22 cellular contexts compared by ENCODE assay signal in genomic region chr12:49461221-49461620, GRCh38.
DNase-seq lines count a peak whose midpoint lies in the region; ATAC-seq, FAIRE-seq and TF ChIP-seq lines count a peak whose summit lies in the region.
"Had no signal": no experiment of that assay in that cellular context is flagged by ENCODE, and none has a peak within 500 bp of the region (broad histone marks: within the 10 kb centered on the region; RNA-seq: fewer than 3 reads in every experiment).

No MANE protein-coding gene starts in this region.

- no peaks in the 10 kb centered on the region for H3K27me3 ChIP-seq in endothelial cell of umbilical vein (ENCODE audit: control insufficient read depth in 2 of 2, insufficient read depth in 2 of 2, low read length in 2 of 2)
- H3K27me3 ChIP-seq in parathyroid adenoma (ENCODE audit: control insufficient read depth, insufficient read depth, low read length), result no peaks in the 10 kb centered on the region
- H3K27me3 ChIP-seq: SJCRH30 had no signal

- H3K79me2 ChIP-seq in endothelial cell of umbilical vein (ENCODE audit: control insufficient read depth, insufficient read depth, low read length) (peaks cover 60% of the 10 kb centered on the region), parathyroid adenoma (peaks cover 3% of the 10 kb centered on the region)

- peak overlapping the region; percentile 78 for H3K4me2 ChIP-seq in endothelial cell of umbilical vein (ENCODE audit: insufficient read depth, low read length)
- peak overlapping the region; percentile 34 for H3K4me2 ChIP-seq in parathyroid adenoma (ENCODE audit: low read length)
- H3K4me2 ChIP-seq: PC-9 had no signal

- no peaks in the 10 kb centered on the region for H3K27me3 Mint-ChIP-seq in WTC11 (ENCODE audit: low read depth)

- peaks cover 13% of the 10 kb centered on the region for H3K4me1 Mint-ChIP-seq in WTC11
- H3K4me1 Mint-ChIP-seq: CD14-positive monocyte had no signal

- H4K20me1 ChIP-seq in endothelial cell of umbilical vein (replicated peaks; ENCODE audit: control insufficient read depth, extremely low read depth, insufficient read depth, low read length), result no peaks in the 10 kb centered on the region

- TF ChIP-seq POLR2A in H54 (IDR thresholded peaks at IDR 0.05; ENCODE audit: low read depth, low read length), result no peak
- TF ChIP-seq POLR2A in endothelial cell of umbilical vein (IDR thresholded peaks at IDR 0.05; ENCODE audit: low read depth, low read length), result no peak

- H3K9me1 ChIP-seq in endothelial cell of umbilical vein (replicated peaks; ENCODE audit: control insufficient read depth, extremely low read depth, insufficient read depth, low read length), result no peaks in the 10 kb centered on the region

- CTCF ChIA-PET in WTC11 (lab: Charles Lee) (interaction anchor here (0.8 to 2.5 kb wide), 3 partner anchors 9 to 114 kb away, joined by 5 to 10 read pairs (median 6); no protein-coding TSS in a partner anchor), endothelial cell of umbilical vein (lab: Charles Lee) (interaction anchor here (0.8 to 3.5 kb wide), 24 partner anchors 9 to 113 kb away, joined by 3 to 33 read pairs (median 4); no protein-coding TSS in a partner anchor)

- H3K27ac ChIP-seq in endothelial cell of umbilical vein (ENCODE audit: insufficient read depth, low read depth, low read length) (peak overlapping the region; percentile 20), parathyroid adenoma (no peak overlapping the region)
- H3K27ac ChIP-seq: HL-60, PC-9, SJCRH30 had no signal

- TF ChIP-seq CTCF in WTC11 (IDR thresholded peaks at IDR 0.05) (no peak), endothelial cell of umbilical vein (IDR thresholded peaks at IDR 0.05; ENCODE audit: extremely low read depth in 1 of 2, insufficient read depth in 1 of 2, low read depth in 1 of 2, low read length in 2 of 2) (no peak), parathyroid adenoma (IDR thresholded peaks at IDR 0.05) (no peak)

- POLR2A ChIA-PET in WTC11 (lab: Charles Lee), result no interaction called here
- POLR2A ChIA-PET in endothelial cell of umbilical vein (lab: Charles Lee), result interaction anchor here (0.7 to 1.0 kb wide), 3 partner anchors 38 to 330 kb away, joined by 3 read pairs; partner anchors contain the start of gene TUBA1B

- intact Hi-C loops in endothelial cell of umbilical vein (cut with micrococcal nuclease), result no loop called here

- H3K36me3 ChIP-seq in endothelial cell of umbilical vein (ENCODE audit: control insufficient read depth in 2 of 2, extremely low read depth in 1 of 2, insufficient read depth in 2 of 2, low read length in 2 of 2), result no peaks in the 10 kb centered on the region
- no peaks in the 10 kb centered on the region for H3K36me3 ChIP-seq in parathyroid adenoma (ENCODE audit: control insufficient read depth, insufficient read depth, low read length)

- H3K9me3 Mint-ChIP-seq in WTC11, result no peaks in the 10 kb centered on the region

- peaks cover 4% of the 10 kb centered on the region; the same call in 1 of the 2 replicates for H3K36me3 Mint-ChIP-seq in WTC11

- H3K9me3 ChIP-seq in endothelial cell of umbilical vein (replicated peaks; ENCODE audit: control insufficient read depth, insufficient read depth, low read length) (no peaks in the 10 kb centered on the region), parathyroid adenoma (ENCODE audit: control insufficient read depth, low read length) (no peaks in the 10 kb centered on the region)
- H3K9me3 ChIP-seq: SJCRH30 had no signal

- H3K4me3 Mint-ChIP-seq in WTC11, result no peak overlapping the region
- H3K4me3 Mint-ChIP-seq: CD14-positive monocyte had no signal

- peak; percentile 6 for FAIRE-seq in H54 (lab: Jason Lieb, UNC)
- peak; percentile 77 for FAIRE-seq in endothelial cell of umbilical vein (lab: Jason Lieb, UNC)
- FAIRE-seq: GM19239, H1, HTR-8/SVneo had no signal

- ATAC-seq in WTC11, result no peak

- peak overlapping the region; percentile 8 for H3K9ac ChIP-seq in endothelial cell of umbilical vein (replicated peaks; ENCODE audit: extremely low read depth, insufficient read depth, low read length)
- H3K9ac ChIP-seq in parathyroid adenoma, result no peak overlapping the region

- DNase-seq in H54 (ENCODE audit: insufficient read length, low spot score), result no peak
- no peak for DNase-seq in WTC11 (ENCODE audit: low spot score)
- peak; percentile 51 for DNase-seq in endothelial cell of umbilical vein (ENCODE audit: low read depth, low spot score)
- DNase-seq in NCI-H748 (lab: John Stamatoyannopoulos, UW; ENCODE audit: unreplicated experiment), result no peak
- DNase-seq in stimulated activated CD4-positive, alpha-beta T cell treated with anti-CD3 and anti-CD28 coated beads, Interleukin-15, amount 100 ng/mL, for 24 hours, result no peak
- DNase-seq in NCI-H1417 (lab: John Stamatoyannopoulos, UW), result no peak
- DNase-seq: ACHN, AML-193, COR-L47, NCI-H1417 treated with DMSO at 0.1 percent for 48 hours, NCI-H1930, NCI-H2171, NCI-H446, NCI-H748 treated with DMSO at 0.1 percent for 48 hours, PC-9, SJCRH30 had no signal

- H3K4me1 ChIP-seq in endothelial cell of umbilical vein (ENCODE audit: control insufficient read depth, extremely low read depth, insufficient read depth, low read length) (peaks cover 29% of the 10 kb centered on the region), parathyroid adenoma (peaks cover 20% of the 10 kb centered on the region)
- H3K4me1 ChIP-seq: SJCRH30 had no signal

- dilution Hi-C loops in endothelial cell of umbilical vein (cut with MboI; ENCODE audit: extremely low pct_ligation_motif_present, low sequenced_read_pairs), result no loop called here

- no peak overlapping the region for H2AFZ ChIP-seq in endothelial cell of umbilical vein (ENCODE audit: low read depth, low read length)
- H2AFZ ChIP-seq in parathyroid adenoma, result no peak overlapping the region
- H2AFZ ChIP-seq: PC-9 had no signal

- H3K27ac Mint-ChIP-seq in WTC11, result peak overlapping the region; percentile 4; the same call in 1 of the 2 replicates
- H3K27ac Mint-ChIP-seq: CD14-positive monocyte had no signal

- H3K4me3 ChIP-seq in endothelial cell of umbilical vein (replicated peaks in 1 of 3; ENCODE audit: insufficient read depth in 1 of 3, low read depth in 1 of 3, low read length in 3 of 3), result peak overlapping the region in 1 of 3 experiments; percentile 0
- no peak overlapping the region for H3K4me3 ChIP-seq in parathyroid adenoma (ENCODE audit: low read depth, low read length)
- H3K4me3 ChIP-seq: PC-9, SJCRH30 had no signal

- no TSS peak for BruUV-seq in endothelial cell of umbilical vein (replicated peaks; lab: Mats Ljungman, UMichigan)

TF ChIP-seq in WTC11, 78 proteins besides CTCF, POLR2A, EP300 and RAD21 (continues in another document):
- TF ChIP-seq NR2C2 (CRISPR knock-in tag; IDR thresholded peaks at IDR 0.05) (no peak), GRHL2 (CRISPR knock-in tag; IDR thresholded peaks at IDR 0.05; ENCODE audit: insufficient replicate concordance, severe bottlenecking) (no peak), OVOL2 (CRISPR knock-in tag; IDR thresholded peaks at IDR 0.05; ENCODE audit: borderline replicate concordance) (no peak), IRF2 (CRISPR knock-in tag; IDR thresholded peaks at IDR 0.05; ENCODE audit: borderline replicate concordance, low read depth) (no peak), JUN (CRISPR knock-in tag; IDR thresholded peaks at IDR 0.05) (no peak), ELF4 (CRISPR knock-in tag; IDR thresholded peaks at IDR 0.05; ENCODE audit: low read depth) (no peak)
- TF ChIP-seq, protein P1, sequence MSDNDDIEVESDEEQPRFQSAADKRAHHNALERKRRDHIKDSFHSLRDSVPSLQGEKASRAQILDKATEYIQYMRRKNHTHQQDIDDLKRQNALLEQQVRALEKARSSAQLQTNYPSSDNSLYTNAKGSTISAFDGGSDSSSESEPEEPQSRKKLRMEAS (CRISPR knock-in tag; IDR thresholded peaks at IDR 0.05), result no peak
- TF ChIP-seq, protein P2, sequence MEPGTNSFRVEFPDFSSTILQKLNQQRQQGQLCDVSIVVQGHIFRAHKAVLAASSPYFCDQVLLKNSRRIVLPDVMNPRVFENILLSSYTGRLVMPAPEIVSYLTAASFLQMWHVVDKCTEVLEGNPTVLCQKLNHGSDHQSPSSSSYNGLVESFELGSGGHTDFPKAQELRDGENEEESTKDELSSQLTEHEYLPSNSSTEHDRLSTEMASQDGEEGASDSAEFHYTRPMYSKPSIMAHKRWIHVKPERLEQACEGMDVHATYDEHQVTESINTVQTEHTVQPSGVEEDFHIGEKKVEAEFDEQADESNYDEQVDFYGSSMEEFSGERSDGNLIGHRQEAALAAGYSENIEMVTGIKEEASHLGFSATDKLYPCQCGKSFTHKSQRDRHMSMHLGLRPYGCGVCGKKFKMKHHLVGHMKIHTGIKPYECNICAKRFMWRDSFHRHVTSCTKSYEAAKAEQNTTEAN (CRISPR knock-in tag; IDR thresholded peaks at IDR 0.05), result no peak

TF ChIP-seq in endothelial cell of umbilical vein, 7 proteins besides CTCF, POLR2A, EP300 and RAD21:
- no peak for TF ChIP-seq FOS (IDR thresholded peaks at IDR 0.05; ENCODE audit: borderline replicate concordance, insufficient read depth, low read length)
- no peak for TF ChIP-seq JUN (IDR thresholded peaks at IDR 0.05; ENCODE audit: borderline replicate concordance, insufficient read depth, insufficient read length, low read depth)
- TF ChIP-seq, protein P1 (IDR thresholded peaks at IDR 0.05; ENCODE audit: insufficient read depth, insufficient read length), result no peak
- TF ChIP-seq POLR2AphosphoS5 (IDR thresholded peaks at IDR 0.05; ENCODE audit: insufficient read depth, low read depth, low read length), result no peak
- no peak for TF ChIP-seq GATA2 (IDR thresholded peaks at IDR 0.05; ENCODE audit: insufficient read depth, insufficient read length, low read depth, low read length)
- TF ChIP-seq EZH2 (IDR thresholded peaks at IDR 0.05; ENCODE audit: borderline replicate concordance, low read depth, low read length, severe bottlenecking), result no peak
- no peak for TF ChIP-seq MYC (IDR thresholded peaks at IDR 0.05; ENCODE audit: low read depth, low read length)
